Comparison of ENCODE assay signal across 8 cellular contexts in genomic region chr14:95156765-95157194, GRCh38. TPM values are rescaled to one million over a fixed set of nuclear protein-coding genes. Genes with fewer than 3 reads are reported as not detected.
DNase-seq lines count a peak whose midpoint lies in the region; ATAC-seq, FAIRE-seq and TF ChIP-seq lines count a peak whose summit lies in the region.

No MANE protein-coding gene starts in this region.

- ATAC-seq in GM21526 (IDR thresholded peaks at IDR 0.05; ENCODE audit: low FRiP score, unreplicated experiment), result peak; percentile 33

- H3K4me1 ChIP-seq in HUES6 (ENCODE audit: control insufficient read depth, insufficient read depth, low read length) (peaks cover 17% of the 10 kb centered on the region), mucosa of stomach (ENCODE audit: control insufficient read depth, insufficient read depth, low read length) (peaks cover 7% of the 10 kb centered on the region), stomach (peaks cover 25 to 60% (median 46%) of the 10 kb centered on the region in 4 donors)

- BruUV-seq in Calu3 (replicated peaks; lab: Mats Ljungman, UMichigan), result no TSS peak

- H3K27ac Mint-ChIP-seq in Calu3 (ENCODE audit: unreplicated experiment) (peak overlapping the region; percentile 91), endothelial cell (ENCODE audit: unreplicated experiment) (no peak overlapping the region)

- H3K27me3 Mint-ChIP-seq in Calu3 (ENCODE audit: unreplicated experiment) (no peaks in the 10 kb centered on the region), endothelial cell (ENCODE audit: unreplicated experiment) (peaks cover 14% of the 10 kb centered on the region)

- H3K4me3 Mint-ChIP-seq in Calu3 (ENCODE audit: low read depth, unreplicated experiment) (peak overlapping the region; percentile 84), endothelial cell (ENCODE audit: unreplicated experiment) (peak overlapping the region; percentile 89)

- no peak for FAIRE-seq in RCC 7860 (lab: Jason Lieb, UNC)

- H3K9me3 Mint-ChIP-seq in Calu3 (ENCODE audit: low read depth, unreplicated experiment), result no peaks in the 10 kb centered on the region
- H3K9me3 Mint-ChIP-seq in endothelial cell (ENCODE audit: unreplicated experiment), result peaks cover 4% of the 10 kb centered on the region

- intact Hi-C loops in Calu3 (cut with micrococcal nuclease; ENCODE audit: unreplicated experiment), result loop anchor here (5.0 to 10.0 kb wide), 3 partner anchors 91 to 378 kb away; partner anchors contain the start of gene GLRX5
- intact Hi-C loops in stomach (cut with DNase I; ENCODE audit: low total_unique reads), result no loop called here

- DNase-seq in Calu3 (peak; percentile 36), endothelial cell (ENCODE audit: low spot score) (peak; percentile 46), stomach (peak; percentile 46), RCC 7860 (ENCODE audit: low spot score) (no peak)
- DNase-seq in activated CD4-positive, alpha-beta T cell treated with anti-CD3 and anti-CD28 coated beads, Interleukin-2, amount 50 U/mL, for 48 hours, result peak; percentile 35 to 42

- peak overlapping the region; percentile 97 for H3K9ac ChIP-seq in HUES6 (ENCODE audit: low read length)
- H3K9ac ChIP-seq in mucosa of stomach (ENCODE audit: low read length), result peak overlapping the region; percentile 96

- H3K4me3 ChIP-seq in HUES6 (ENCODE audit: low read depth, low read length) (peak overlapping the region; percentile 93), mucosa of stomach (ENCODE audit: low read length) (peak overlapping the region; percentile 57), stomach (peak overlapping the region; percentile 82 to 97 (median 85))

- H3K4me1 Mint-ChIP-seq in Calu3 (ENCODE audit: low read depth, unreplicated experiment), result peaks cover 26% of the 10 kb centered on the region
- H3K4me1 Mint-ChIP-seq in endothelial cell (ENCODE audit: unreplicated experiment), result peaks cover 29% of the 10 kb centered on the region

- H3K9me3 ChIP-seq in HUES6 (ENCODE audit: control insufficient read depth, insufficient read depth, low read depth, low read length) (no peaks in the 10 kb centered on the region), mucosa of stomach (ENCODE audit: control insufficient read depth, low read length) (no peaks in the 10 kb centered on the region), stomach (no peaks in the 10 kb centered on the region)

- H3K27me3 ChIP-seq in HUES6 (ENCODE audit: control insufficient read depth, insufficient read depth, low read length), result no peaks in the 10 kb centered on the region
- H3K27me3 ChIP-seq in mucosa of stomach (ENCODE audit: control insufficient read depth, insufficient read depth, low read length), result no peaks in the 10 kb centered on the region
- no peaks in the 10 kb centered on the region for H3K27me3 ChIP-seq in stomach

- CTCF ChIA-PET in Calu3 (lab: Charles Lee), result interaction anchor here (1.3 kb wide), 1 partner anchor 27 kb away, joined by 4 read pairs; no protein-coding TSS in a partner anchor

- WGBS in stomach, 5 donors, result 0% methylated on average over 17 to 61 of the region's 61 CpGs

- no peak for TF ChIP-seq EP300 in stomach (IDR thresholded peaks at IDR 0.05)

- no peak for TF ChIP-seq CTCF in Calu3 (IDR thresholded peaks at IDR 0.05; ENCODE audit: unreplicated experiment)
- TF ChIP-seq CTCF in endothelial cell (IDR thresholded peaks at IDR 0.05; ENCODE audit: unreplicated experiment), result no peak
- no peak for TF ChIP-seq CTCF in stomach (IDR thresholded peaks at IDR 0.05)

- H3K36me3 ChIP-seq in HUES6 (ENCODE audit: control insufficient read depth, insufficient read depth, low read length), result no peaks in the 10 kb centered on the region
- no peaks in the 10 kb centered on the region for H3K36me3 ChIP-seq in mucosa of stomach (ENCODE audit: control insufficient read depth, insufficient read depth, low read length)
- H3K36me3 ChIP-seq in stomach, result no peaks in the 10 kb centered on the region

- H3K27ac ChIP-seq in HUES6 (ENCODE audit: low read depth, low read length) (0 out of 2 replicates have a peak overlapping the region, but pooled peaks have one; percentile 67), stomach (peak overlapping the region; percentile 91 to 99 (median 96))

- H3K36me3 Mint-ChIP-seq in Calu3 (ENCODE audit: insufficient read depth, unreplicated experiment) (peaks cover 32% of the 10 kb centered on the region), endothelial cell (ENCODE audit: low read depth, unreplicated experiment) (peaks cover 9% of the 10 kb centered on the region)

- no peak for TF ChIP-seq POLR2A in stomach (IDR thresholded peaks at IDR 0.05)

RNA-seq across cellular contexts. Expression of gene DICER1, which starts 0.5 kb away (rescaled TPM):
- total RNA-seq in Calu3 (2022), result 53.8 and 58.7 TPM in 2 replicates
- 69.2 TPM for total RNA-seq in endothelial cell (ENCODE audit: unreplicated experiment)
- total RNA-seq in stomach, result 100 to 1,000 TPM in 1 of 5 donors, 10 to 100 TPM in 4; 47.8 to 104 (median 68.1) TPM
- polyA plus RNA-seq in stomach, result 1 to 10 TPM; 6.1 to 6.8 (median 6.5) TPM
